Comparison of ENCODE assay signal across 14 cellular contexts in genomic region chr2:212953170-212953920, GRCh38.
A peak's percentile ranks its signal among the peaks of the same experiment; 100 is the strongest.
DNase-seq lines count a peak whose midpoint lies in the region; ATAC-seq, FAIRE-seq and TF ChIP-seq lines count a peak whose summit lies in the region.
"Had no signal": no experiment of that assay in that cellular context is flagged by ENCODE, and none has a peak within 500 bp of the region (broad histone marks: within the 10 kb centered on the region; RNA-seq: fewer than 3 reads in every experiment).

No MANE protein-coding gene starts in this region.

- POLR2A ChIA-PET in GM12878 (lab: Charles Lee): interaction anchor here (0.6 kb wide), 1 partner anchor 54 kb away, joined by 5 read pairs; no protein-coding TSS in a partner anchor

- peaks cover 5% of the 10 kb centered on the region; the same call in 1 of the 2 replicates for H3K4me1 ChIP-seq in GM12878 (ENCODE audit: control insufficient read depth, insufficient read depth, low read length)
- H3K4me1 ChIP-seq in vagina: peaks cover 11% of the 10 kb centered on the region
- no peaks in the 10 kb centered on the region for H3K4me1 ChIP-seq in Karpas-422 (ENCODE audit: low read length)

- H3K9ac ChIP-seq in GM12878 (ENCODE audit: control insufficient read depth, insufficient read depth, low read length) (no peak overlapping the region), Karpas-422 (ENCODE audit: low read length) (no peak overlapping the region)

- peak; percentile 92 for ATAC-seq in GM18517 (IDR thresholded peaks at IDR 0.05; ENCODE audit: unreplicated experiment)
- peak; percentile 80 for ATAC-seq in HG03039 (IDR thresholded peaks at IDR 0.05; ENCODE audit: unreplicated experiment)
- ATAC-seq in GM12878: peak; percentile 92

- H3K79me2 ChIP-seq in GM12878 (ENCODE audit: control insufficient read depth, insufficient read depth, low read length): no peaks in the 10 kb centered on the region
- no peaks in the 10 kb centered on the region for H3K79me2 ChIP-seq in Karpas-422 (ENCODE audit: low read length)
- H3K79me2 ChIP-seq: hepatocyte had no signal

- H3K4me3 ChIP-seq in GM12878 (no peak overlapping the region), vagina (no peak overlapping the region), Karpas-422 (ENCODE audit: low read length) (no peak overlapping the region)
- H3K4me3 ChIP-seq: hepatocyte had no signal

- peak; percentile 50 for DNase-seq in GM20000 (ENCODE audit: low spot score)
- DNase-seq in GM12878 (ENCODE audit: low read depth, low spot score): peak; percentile 28
- no peak for DNase-seq in vagina (ENCODE audit: extremely low spot score in 2 of 2)
- no peak for DNase-seq in activated CD4-positive, alpha-beta T cell treated with anti-CD3 and anti-CD28 coated beads, Interleukin-2, amount 50 U/mL, for 4 hours
- no peak for DNase-seq in Karpas-422
- DNase-seq in stimulated activated CD4-positive, alpha-beta T cell treated with anti-CD3 and anti-CD28 coated beads, Interleukin-4, amount 100 ng/mL, for 4 hours: no peak
- DNase-seq: activated effector memory CD4-positive, alpha-beta T cell treated with anti-CD3 and anti-CD28 coated beads, Interleukin-2, amount 50 U/mL, for 16 hours; DMS153; naive B cell; NCI-H2107 had no signal

- no TSS peak for BruUV-seq in GM12878 (replicated peaks; lab: Mats Ljungman, UMichigan)

- RAD21 ChIA-PET in GM12878 (lab: Charles Lee; ENCODE audit: unreplicated experiment): interaction anchor here (1.0 kb wide), 1 partner anchor 174 kb away, joined by 3 read pairs; no protein-coding TSS in a partner anchor

- H4K20me1 ChIP-seq in GM12878 (ENCODE audit: control insufficient read depth, insufficient read depth) (no peaks in the 10 kb centered on the region), Karpas-422 (ENCODE audit: insufficient read depth, low read depth, low read length) (no peaks in the 10 kb centered on the region)

- H3K27me3 ChIP-seq in GM12878 (replicated peaks in 1 of 2; ENCODE audit: control insufficient read depth in 2 of 2, insufficient read depth in 2 of 2, low read length in 1 of 2) (no peaks in the 10 kb centered on the region), vagina (no peaks in the 10 kb centered on the region), Karpas-422 (ENCODE audit: low read length) (no peaks in the 10 kb centered on the region)
- H3K27me3 ChIP-seq: hepatocyte had no signal

- no peaks in the 10 kb centered on the region for H3K9me3 ChIP-seq in GM12878 (replicated peaks; ENCODE audit: control insufficient read depth, insufficient read depth, low read length)
- no peaks in the 10 kb centered on the region for H3K9me3 ChIP-seq in vagina
- peaks cover 22% of the 10 kb centered on the region for H3K9me3 ChIP-seq in Karpas-422 (ENCODE audit: low read length)

- no peaks in the 10 kb centered on the region for H3K9me2 ChIP-seq in Karpas-422 (replicated peaks; ENCODE audit: insufficient read depth, low read length)

- 0 out of 2 replicates have a peak overlapping the region, but pooled peaks have one; percentile 3 for H2AFZ ChIP-seq in GM12878 (ENCODE audit: control insufficient read depth, low read depth, low read length)
- H2AFZ ChIP-seq in Karpas-422 (ENCODE audit: low read length): no peak overlapping the region
- H2AFZ ChIP-seq: hepatocyte had no signal

- TF ChIP-seq POLR2A in GM12878 (IDR thresholded peaks at IDR 0.05; ENCODE audit: low read depth, low read length): no peak
- TF ChIP-seq POLR2A in vagina (IDR thresholded peaks at IDR 0.05): no peak

- H3K27ac ChIP-seq in GM12878 (ENCODE audit: control insufficient read depth, insufficient read depth): peak overlapping the region; percentile 45; the same call in 1 of the 2 replicates
- no peak overlapping the region for H3K27ac ChIP-seq in vagina
- H3K27ac ChIP-seq in Karpas-422 (ENCODE audit: low read length): no peak overlapping the region
- H3K27ac ChIP-seq: hepatocyte had no signal

- TF ChIP-seq EP300 in GM12878 (IDR thresholded peaks at IDR 0.05; ENCODE audit: borderline replicate concordance in 1 of 2, control insufficient read depth in 1 of 2, low read depth in 2 of 2, low read length in 2 of 2): peak in 1 of 2 experiments; percentile 32; a peak in 1 of 4 replicates

- H3K4me2 ChIP-seq in GM12878 (ENCODE audit: control insufficient read depth, insufficient read depth) (peak overlapping the region; percentile 54), Karpas-422 (ENCODE audit: low read depth, low read length, poor library complexity, severe bottlenecking) (no peak overlapping the region)
- H3K4me2 ChIP-seq: hepatocyte had no signal

- peak; percentile 84 for FAIRE-seq in GM12878 (lab: Jason Lieb, UNC)
- FAIRE-seq: urothelium cell line had no signal

- no peak for TF ChIP-seq RAD21 in GM12878 (IDR thresholded peaks at IDR 0.05; ENCODE audit: insufficient read depth, low read depth, low read length)

- in situ Hi-C loops in GM12878 (cut with MboI): no loop called here

- CTCF ChIA-PET in GM12878 (lab: Yijun Ruan, JAX): no interaction called here

- TF ChIP-seq CTCF in GM20000 (IDR thresholded peaks at IDR 0.05; ENCODE audit: extremely low read depth, missing control alignments) (no peak), GM12878 (IDR thresholded peaks at IDR 0.05 in 2 of 3, conservative IDR thresholded peaks at IDR 0.05 in 1 of 3; ENCODE audit: control insufficient read depth in 2 of 3, extremely low read depth in 1 of 3, insufficient read depth in 1 of 3, low read depth in 3 of 3, low read length in 3 of 3) (no peak), vagina (IDR thresholded peaks at IDR 0.05) (no peak)

- SMC1A ChIA-PET in GM12878 (lab: Charles Lee; ENCODE audit: uncharacterized antibody, unreplicated experiment): interaction anchor here (0.7 to 1.7 kb wide), 4 partner anchors 13 to 40 kb away, joined by 3 to 6 read pairs (median 4); no protein-coding TSS in a partner anchor

- WGBS in GM12878 (ENCODE audit: insufficient coverage, insufficient replicate concordance, low lambda C conversion rate, missing lambda C conversion rate): 40% methylated on average over 3 of the region's 3 CpGs

- H3K36me3 ChIP-seq in GM12878 (ENCODE audit: control insufficient read depth in 2 of 2, insufficient read depth in 2 of 2, low read length in 1 of 2) (0 out of 4 replicates have a peak, but pooled peaks cover 0 to 3% of the 10 kb centered on the region in 2 experiments), vagina (no peaks in the 10 kb centered on the region), Karpas-422 (ENCODE audit: insufficient read depth, low read length) (no peaks in the 10 kb centered on the region)

- intact Hi-C loops in GM12878 (cut with micrococcal nuclease; ENCODE audit: unreplicated experiment): no loop called here
- intact Hi-C loops in vagina (cut with DNase I): no loop called here

TF ChIP-seq in GM12878, 131 proteins besides CTCF, POLR2A, EP300 and RAD21 (continues in another document):
- TF ChIP-seq BACH1 (IDR thresholded peaks at IDR 0.05; ENCODE audit: borderline replicate concordance) (no peak), IRF4 (IDR thresholded peaks at IDR 0.05; ENCODE audit: low read depth, low read length) (no peak), MEF2B (IDR thresholded peaks at IDR 0.05; ENCODE audit: partially characterized antibody, poor library complexity, severe bottlenecking) (no peak), IKZF2 (IDR thresholded peaks at IDR 0.05) (peak; percentile 16 to 23; a peak in 1 of 4 replicates), FOXK2 (IDR thresholded peaks at IDR 0.05) (no peak), RCOR1 (conservative IDR thresholded peaks at IDR 0.05; ENCODE audit: low read depth, low read length) (no peak)
- TF ChIP-seq, protein P1, sequence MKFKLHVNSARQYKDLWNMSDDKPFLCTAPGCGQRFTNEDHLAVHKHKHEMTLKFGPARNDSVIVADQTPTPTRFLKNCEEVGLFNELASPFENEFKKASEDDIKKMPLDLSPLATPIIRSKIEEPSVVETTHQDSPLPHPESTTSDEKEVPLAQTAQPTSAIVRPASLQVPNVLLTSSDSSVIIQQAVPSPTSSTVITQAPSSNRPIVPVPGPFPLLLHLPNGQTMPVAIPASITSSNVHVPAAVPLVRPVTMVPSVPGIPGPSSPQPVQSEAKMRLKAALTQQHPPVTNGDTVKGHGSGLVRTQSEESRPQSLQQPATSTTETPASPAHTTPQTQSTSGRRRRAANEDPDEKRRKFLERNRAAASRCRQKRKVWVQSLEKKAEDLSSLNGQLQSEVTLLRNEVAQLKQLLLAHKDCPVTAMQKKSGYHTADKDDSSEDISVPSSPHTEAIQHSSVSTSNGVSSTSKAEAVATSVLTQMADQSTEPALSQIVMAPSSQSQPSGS (IDR thresholded peaks at IDR 0.05; ENCODE audit: low read length): no peak
- TF ChIP-seq, protein P2, sequence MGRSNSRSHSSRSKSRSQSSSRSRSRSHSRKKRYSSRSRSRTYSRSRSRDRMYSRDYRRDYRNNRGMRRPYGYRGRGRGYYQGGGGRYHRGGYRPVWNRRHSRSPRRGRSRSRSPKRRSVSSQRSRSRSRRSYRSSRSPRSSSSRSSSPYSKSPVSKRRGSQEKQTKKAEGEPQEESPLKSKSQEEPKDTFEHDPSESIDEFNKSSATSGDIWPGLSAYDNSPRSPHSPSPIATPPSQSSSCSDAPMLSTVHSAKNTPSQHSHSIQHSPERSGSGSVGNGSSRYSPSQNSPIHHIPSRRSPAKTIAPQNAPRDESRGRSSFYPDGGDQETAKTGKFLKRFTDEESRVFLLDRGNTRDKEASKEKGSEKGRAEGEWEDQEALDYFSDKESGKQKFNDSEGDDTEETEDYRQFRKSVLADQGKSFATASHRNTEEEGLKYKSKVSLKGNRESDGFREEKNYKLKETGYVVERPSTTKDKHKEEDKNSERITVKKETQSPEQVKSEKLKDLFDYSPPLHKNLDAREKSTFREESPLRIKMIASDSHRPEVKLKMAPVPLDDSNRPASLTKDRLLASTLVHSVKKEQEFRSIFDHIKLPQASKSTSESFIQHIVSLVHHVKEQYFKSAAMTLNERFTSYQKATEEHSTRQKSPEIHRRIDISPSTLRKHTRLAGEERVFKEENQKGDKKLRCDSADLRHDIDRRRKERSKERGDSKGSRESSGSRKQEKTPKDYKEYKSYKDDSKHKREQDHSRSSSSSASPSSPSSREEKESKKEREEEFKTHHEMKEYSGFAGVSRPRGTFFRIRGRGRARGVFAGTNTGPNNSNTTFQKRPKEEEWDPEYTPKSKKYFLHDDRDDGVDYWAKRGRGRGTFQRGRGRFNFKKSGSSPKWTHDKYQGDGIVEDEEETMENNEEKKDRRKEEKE (IDR thresholded peaks at IDR 0.05): no peak

Comparison
In these comparisons a context has a peak if more than half of its experiments do, and no peak if none do; other contexts are left out.
1. DNase-seq: peak in GM20000 (single experiment) and GM12878 (single experiment); none in vagina (0 of 2), activated CD4-positive, alpha-beta T cell treated with anti-CD3 and anti-CD28 coated beads, Interleukin-2, amount 50 U/mL, for 4 hours (0 of 2), Karpas-422 (single experiment) and stimulated activated CD4-positive, alpha-beta T cell treated with anti-CD3 and anti-CD28 coated beads, Interleukin-4, amount 100 ng/mL, for 4 hours (0 of 2).
2. Peak in every context shown above with its lines, with median percentiles within 50 percentile points of each other: ATAC-seq.